1 cellular context compared by ENCODE assay signal in genomic region chr22:40782521-40782920, GRCh38.
TF ChIP-seq lines count a peak whose summit lies in the region.

No MANE protein-coding gene starts in this region.

TF ChIP-seq in GM23338, 12 proteins besides CTCF, POLR2A, EP300 and RAD21 (continued from another document):
- no peak for TF ChIP-seq ZNF462 (CRISPR knock-in tag; IDR thresholded peaks at IDR 0.05)
